Comparison of ENCODE assay signal across 8 cellular contexts in the genomic region with DNA sequence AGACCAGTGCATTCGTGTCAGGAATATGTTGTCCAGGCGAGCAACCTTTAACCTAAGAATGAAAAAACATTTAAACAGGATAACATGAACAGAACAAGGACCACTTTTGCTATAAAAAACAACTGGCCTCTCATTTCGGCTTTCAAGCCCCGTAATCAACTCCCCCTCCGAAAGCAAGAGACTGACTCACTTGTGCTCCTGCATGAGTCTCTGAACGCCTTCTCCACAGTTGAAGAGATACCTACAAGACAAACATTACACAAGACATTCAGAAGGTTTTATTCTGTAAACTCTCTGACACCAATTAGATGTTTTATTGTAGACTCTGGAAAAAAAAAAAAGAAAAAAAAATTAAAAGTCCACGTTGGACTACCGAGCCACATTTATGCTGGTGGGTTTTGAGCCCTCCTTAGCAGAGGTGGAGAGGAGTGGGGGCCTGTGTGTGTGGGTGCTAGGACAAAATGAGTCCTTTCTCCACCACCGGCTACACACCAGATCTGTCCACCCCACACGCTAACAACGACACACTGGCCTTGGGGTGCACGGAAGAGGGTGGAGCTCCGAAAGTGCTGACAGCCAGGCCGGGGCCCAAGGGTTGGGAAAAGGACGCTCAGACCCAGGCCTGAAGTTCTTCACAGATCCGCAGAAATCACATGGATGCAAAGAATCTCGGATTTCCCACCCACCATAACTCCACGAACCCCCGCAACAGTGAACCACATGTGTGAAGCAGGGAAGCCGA.
DNase-seq lines count a peak whose midpoint lies in the region; ATAC-seq and TF ChIP-seq lines count a peak whose summit lies in the region.

No MANE protein-coding gene starts in this region.

- H3K4me3 ChIP-seq in AG04449 (ENCODE audit: low read depth, low read length) (peak overlapping the region; percentile 82), iPS-18c (ENCODE audit: insufficient read depth, low read depth, low read length) (peak overlapping the region; percentile 77)

- H3K27me3 Mint-ChIP-seq in activated naive CD8-positive, alpha-beta T cell: no peaks in the 10 kb centered on the region

- H3K4me1 Mint-ChIP-seq in activated naive CD8-positive, alpha-beta T cell (ENCODE audit: low read depth): peaks cover 36% of the 10 kb centered on the region

- no peak for DNase-seq in AG04449 (ENCODE audit: low read depth, low spot score)
- DNase-seq in stimulated activated naive CD4-positive, alpha-beta T cell treated with Interleukin-2 at 50 U/mL for 16 hours (lab: John Stamatoyannopoulos, UW): peak; percentile 9
- no peak for DNase-seq in T-helper 9 cell
- DNase-seq in NCI-H2029 treated with DMSO at 0.1 percent for 48 hours (lab: John Stamatoyannopoulos, UW): no peak

- no peaks in the 10 kb centered on the region for H3K9me3 Mint-ChIP-seq in activated naive CD8-positive, alpha-beta T cell (ENCODE audit: low read depth)

- POLR2A ChIA-PET in AG04449 (lab: Yijun Ruan, JAX): interaction anchor here (0.6 to 0.9 kb wide), 2 partner anchors 412 to 1020 kb away, joined by 4 to 5 read pairs; partner anchors contain the start of gene ZNF18

- H3K4me3 Mint-ChIP-seq in activated naive CD8-positive, alpha-beta T cell: peak overlapping the region; percentile 98

- CTCF ChIA-PET in AG04449 (lab: Yijun Ruan, JAX): interaction anchor here (1.4 to 9.6 kb wide), 3 partner anchors 13 to 14 kb away, joined by 5 to 127 read pairs (median 73); no protein-coding TSS in a partner anchor

- no peaks in the 10 kb centered on the region for H3K9me3 ChIP-seq in iPS-18c (ENCODE audit: control insufficient read depth, insufficient read depth, low read length)

- peak; percentile 28 for ATAC-seq in GM19395 (IDR thresholded peaks at IDR 0.05; ENCODE audit: unreplicated experiment)
- peak; percentile 3 for ATAC-seq in HG03460 (IDR thresholded peaks at IDR 0.05; ENCODE audit: unreplicated experiment)

- H3K27ac Mint-ChIP-seq in activated naive CD8-positive, alpha-beta T cell: peak overlapping the region; percentile 81

- TF ChIP-seq CTCF in AG04449 (IDR thresholded peaks at IDR 0.05; ENCODE audit: insufficient read depth, low read length, missing control alignments): no peak

- peaks cover 12% of the 10 kb centered on the region for H3K36me3 Mint-ChIP-seq in activated naive CD8-positive, alpha-beta T cell
